1 cellular context compared by ENCODE assay signal in genomic region chr12:132986001-132986884, GRCh38.
TF ChIP-seq lines count a peak whose summit lies in the region.

ZNF26 (plus strand) TSS chr12:132986367; CDS start chr12:132986841, 474 bp downstream.

TF ChIP-seq in K562, 482 proteins besides CTCF, POLR2A, EP300 and RAD21 (continued from another document and continues in another):
- TF ChIP-seq MGA (IDR thresholded peaks at IDR 0.05) (peak; percentile 72), SMAD4 (CRISPR knock-in tag; conservative IDR thresholded peaks at IDR 0.05) (0 out of 2 replicates have a peak, but pooled peaks have one; percentile 15), SUPT5H (IDR thresholded peaks at IDR 0.05) (peak; percentile 76), KLF13 (tag; IDR thresholded peaks at IDR 0.05; ENCODE audit: borderline replicate concordance, low read depth) (peak; percentile 33; the same call in 1 of the 2 replicates), POLR2G (IDR thresholded peaks at IDR 0.05; ENCODE audit: low read depth, low read length) (peak; percentile 94), NRF1 (conservative IDR thresholded peaks at IDR 0.05 in 1 of 2, IDR thresholded peaks at IDR 0.05 in 1 of 2) (peak; percentile 81 to 85), USF1 (CRISPR knock-in tag; IDR thresholded peaks at IDR 0.05) (peak; percentile 61), ZBTB40 (IDR thresholded peaks at IDR 0.05) (peak; percentile 98), ZBTB40 (CRISPR knock-in tag; IDR thresholded peaks at IDR 0.05) (no peak), ETS1 (conservative IDR thresholded peaks at IDR 0.05; ENCODE audit: control insufficient read depth, low read depth, low read length) (peak; percentile 97), CREB1 (IDR thresholded peaks at IDR 0.05) (peak; percentile 98), CREB1 (CRISPR knock-in tag; IDR thresholded peaks at IDR 0.05) (peak; percentile 99), ZBTB49 (CRISPR knock-in tag; IDR thresholded peaks at IDR 0.05; ENCODE audit: borderline replicate concordance) (0 out of 2 replicates have a peak, but pooled peaks have one; percentile 15), GABPA (tag; conservative IDR thresholded peaks at IDR 0.05; ENCODE audit: low read depth) (peak; percentile 99), GMEB1 (CRISPR knock-in tag; IDR thresholded peaks at IDR 0.05) (peak; percentile 90), E2F8 (IDR thresholded peaks at IDR 0.05; ENCODE audit: low read depth, partially characterized antibody) (peak; percentile 91), MTA1 (IDR thresholded peaks at IDR 0.05; ENCODE audit: borderline replicate concordance) (peak; percentile 99)
